In the genomic region with DNA sequence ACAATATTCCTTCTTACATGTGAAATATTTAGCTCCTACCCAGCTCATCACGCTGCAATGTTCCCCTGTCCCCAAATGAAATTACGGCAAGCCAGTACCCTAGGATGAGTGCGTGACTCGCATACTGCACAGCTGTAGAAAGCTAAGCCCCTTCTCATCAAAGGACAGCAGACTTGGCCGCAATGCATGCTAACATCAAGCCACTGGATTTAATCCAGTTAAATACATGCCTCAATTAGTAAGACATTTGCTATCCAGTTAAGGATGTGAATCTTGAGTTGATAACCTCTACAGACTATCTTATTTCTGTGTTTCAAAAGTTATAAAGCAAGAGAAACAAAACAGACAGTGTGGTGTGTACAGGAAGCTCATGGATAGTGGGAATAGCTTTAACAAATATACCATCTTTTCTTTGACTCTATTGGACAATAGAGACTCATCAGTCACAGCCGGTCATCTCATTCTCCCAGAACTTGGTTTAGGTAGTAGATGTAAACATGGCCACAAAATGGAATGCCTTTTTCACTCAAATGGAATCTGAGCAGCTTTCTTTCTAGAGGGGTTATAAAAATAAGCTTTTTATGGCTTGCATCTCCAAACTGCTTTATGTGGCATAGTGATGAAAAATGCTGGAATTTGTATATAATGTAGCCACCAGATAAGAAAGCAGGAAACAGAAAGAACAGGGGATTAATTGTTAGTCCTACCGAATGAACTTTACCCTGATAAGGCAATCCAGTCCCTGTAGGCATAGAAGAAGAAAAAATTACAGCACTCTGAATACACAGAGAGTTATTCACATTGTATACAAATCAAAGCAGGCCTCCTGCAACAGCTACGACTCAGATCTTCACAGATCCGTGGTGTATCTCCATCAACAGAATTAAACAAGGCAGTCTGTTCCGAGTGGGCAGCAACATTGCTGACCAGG, we compare ENCODE assay signal across 20 cellular contexts.
DNase-seq lines count a peak whose midpoint lies in the region; ATAC-seq and TF ChIP-seq lines count a peak whose summit lies in the region.
"Had no signal": no experiment of that assay in that cellular context is flagged by ENCODE, and none has a peak within 500 bp of the region (broad histone marks: within the 10 kb centered on the region; RNA-seq: fewer than 3 reads in every experiment).

No MANE protein-coding gene starts in this region.

- H3K9me3 ChIP-seq in left ventricle myocardium inferior (replicated peaks), result no peaks in the 10 kb centered on the region
- H3K9me3 ChIP-seq: thoracic aorta had no signal

- peak overlapping the region; percentile 23 for H3K4me3 Mint-ChIP-seq in type B pancreatic cell
- H3K4me3 Mint-ChIP-seq: activated naive CD4-positive, alpha-beta T cell treated with anti-CD3 and anti-CD28 coated beads, Interleukin-2, amount 10 ng/mL, durations not matched to agents 7 days and 5 days; natural killer cell; stimulated activated effector memory CD8-positive, alpha-beta T cell treated with anti-CD3 and anti-CD28 coated beads, Interleukin-12 subunit alpha, Interleukin-12 subunit beta, amount 100 ng/mL, for 72 hours had no signal

- H3K36me3 ChIP-seq in left ventricle myocardium inferior, result no peaks in the 10 kb centered on the region
- H3K36me3 ChIP-seq: thoracic aorta had no signal

- in situ Hi-C loops in astrocyte of the spinal cord (cut with HindIII; ENCODE audit: low sequenced_read_pairs), result no loop called here

- ATAC-seq in left lobe of liver, result peak; percentile 48
- ATAC-seq: natural killer cell; stimulated activated effector memory CD8-positive, alpha-beta T cell treated with anti-CD3 and anti-CD28 coated beads, Interleukin-12 subunit alpha, Interleukin-12 subunit beta, amount 100 ng/mL, for 72 hours had no signal

- H3K27me3 ChIP-seq in left ventricle myocardium inferior (ENCODE audit: low read depth), result no peaks in the 10 kb centered on the region

- TF ChIP-seq CTCF in astrocyte of the spinal cord (IDR thresholded peaks at IDR 0.05; ENCODE audit: low read depth, low read length), result no peak
- no peak for TF ChIP-seq CTCF in type B pancreatic cell (conservative IDR thresholded peaks at IDR 0.05)
- TF ChIP-seq CTCF in left ventricle myocardium inferior (IDR thresholded peaks at IDR 0.05; ENCODE audit: borderline replicate concordance), result no peak

- peaks cover 22% of the 10 kb centered on the region for H3K4me1 ChIP-seq in left ventricle myocardium inferior

- H3K27ac ChIP-seq in left ventricle myocardium inferior (replicated peaks), result no peak overlapping the region
- H3K27ac ChIP-seq: coronary artery, epithelial cell of prostate, thoracic aorta had no signal

- peaks cover 53% of the 10 kb centered on the region for H3K4me1 Mint-ChIP-seq in type B pancreatic cell (ENCODE audit: unreplicated experiment)
- H3K4me1 Mint-ChIP-seq: activated naive CD4-positive, alpha-beta T cell treated with anti-CD3 and anti-CD28 coated beads, Interleukin-2, amount 10 ng/mL, durations not matched to agents 7 days and 5 days; natural killer cell had no signal

- peak; percentile 26 for DNase-seq in HuH-7 (ENCODE audit: low spot score)
- peak; percentile 45 for DNase-seq in astrocyte of the spinal cord (ENCODE audit: low read depth, low spot score)
- DNase-seq in left lobe of liver (ENCODE audit: low spot score), result no peak
- DNase-seq in type B pancreatic cell (ENCODE audit: extremely low spot score, unreplicated experiment), result no peak
- DNase-seq in activated CD4-positive, alpha-beta T cell treated with anti-CD3 and anti-CD28 coated beads, Interleukin-2, amount 50 U/mL, for 1 hour, result no peak
- DNase-seq in cortex of kidney (lab: John Stamatoyannopoulos, UW), result no peak
- DNase-seq in glomerular visceral epithelial cell (ENCODE audit: extremely low spot score), result no peak
- no peak for DNase-seq in left ventricle myocardium inferior
- DNase-seq: activated CD4-positive, alpha-beta T cell treated with anti-CD3 and anti-CD28 coated beads, Interleukin-2, amount 50 U/mL, for 48 hours; activated naive CD4-positive, alpha-beta T cell treated with anti-CD3 and anti-CD28 coated beads, Interleukin-2, amount 10 ng/mL, durations not matched to agents 7 days and 5 days; activated T-cell treated with anti-CD3 and anti-CD28 coated beads, Interleukin-2, amount 50 U/mL, for 1 hour; DMS79; MV-4-11; natural killer cell; NCI-H2029 treated with DMSO at 0.1 percent for 48 hours; NCI-H510A had no signal

- H3K4me3 ChIP-seq in astrocyte of the spinal cord (ENCODE audit: low read depth, low read length), result no peak overlapping the region
- H3K4me3 ChIP-seq in left ventricle myocardium inferior, result no peak overlapping the region
- H3K4me3 ChIP-seq: coronary artery, thoracic aorta had no signal

- no peak overlapping the region for H3K27ac Mint-ChIP-seq in type B pancreatic cell
- H3K27ac Mint-ChIP-seq: activated naive CD4-positive, alpha-beta T cell treated with anti-CD3 and anti-CD28 coated beads, Interleukin-2, amount 10 ng/mL, durations not matched to agents 7 days and 5 days; natural killer cell; stimulated activated effector memory CD8-positive, alpha-beta T cell treated with anti-CD3 and anti-CD28 coated beads, Interleukin-12 subunit alpha, Interleukin-12 subunit beta, amount 100 ng/mL, for 72 hours had no signal

- intact Hi-C loops in left ventricle myocardium inferior (cut with micrococcal nuclease), result no loop called here

- peaks cover 11% of the 10 kb centered on the region for H3K9me3 Mint-ChIP-seq in type B pancreatic cell
- H3K9me3 Mint-ChIP-seq: activated naive CD4-positive, alpha-beta T cell treated with anti-CD3 and anti-CD28 coated beads, Interleukin-2, amount 10 ng/mL, durations not matched to agents 7 days and 5 days had no signal

- no peaks in the 10 kb centered on the region for H3K27me3 Mint-ChIP-seq in type B pancreatic cell
- H3K27me3 Mint-ChIP-seq: activated naive CD4-positive, alpha-beta T cell treated with anti-CD3 and anti-CD28 coated beads, Interleukin-2, amount 10 ng/mL, durations not matched to agents 7 days and 5 days had no signal

- H3K36me3 Mint-ChIP-seq in type B pancreatic cell, result peaks cover 11% of the 10 kb centered on the region
- H3K36me3 Mint-ChIP-seq: activated naive CD4-positive, alpha-beta T cell treated with anti-CD3 and anti-CD28 coated beads, Interleukin-2, amount 10 ng/mL, durations not matched to agents 7 days and 5 days; natural killer cell; stimulated activated effector memory CD8-positive, alpha-beta T cell treated with anti-CD3 and anti-CD28 coated beads, Interleukin-12 subunit alpha, Interleukin-12 subunit beta, amount 100 ng/mL, for 72 hours had no signal

Comparison
In these comparisons a context has a peak if more than half of its experiments do, and no peak if none do; other contexts are left out.
1. DNase-seq: peak in HuH-7 (single experiment) and astrocyte of the spinal cord (single experiment); none in left lobe of liver (single experiment), type B pancreatic cell (single experiment), activated CD4-positive, alpha-beta T cell treated with anti-CD3 and anti-CD28 coated beads, Interleukin-2, amount 50 U/mL, for 1 hour (single experiment), cortex of kidney (single experiment), glomerular visceral epithelial cell (single experiment) and left ventricle myocardium inferior (single experiment).